Comparison of ENCODE assay signal across 1 cellular context in the genomic region with DNA sequence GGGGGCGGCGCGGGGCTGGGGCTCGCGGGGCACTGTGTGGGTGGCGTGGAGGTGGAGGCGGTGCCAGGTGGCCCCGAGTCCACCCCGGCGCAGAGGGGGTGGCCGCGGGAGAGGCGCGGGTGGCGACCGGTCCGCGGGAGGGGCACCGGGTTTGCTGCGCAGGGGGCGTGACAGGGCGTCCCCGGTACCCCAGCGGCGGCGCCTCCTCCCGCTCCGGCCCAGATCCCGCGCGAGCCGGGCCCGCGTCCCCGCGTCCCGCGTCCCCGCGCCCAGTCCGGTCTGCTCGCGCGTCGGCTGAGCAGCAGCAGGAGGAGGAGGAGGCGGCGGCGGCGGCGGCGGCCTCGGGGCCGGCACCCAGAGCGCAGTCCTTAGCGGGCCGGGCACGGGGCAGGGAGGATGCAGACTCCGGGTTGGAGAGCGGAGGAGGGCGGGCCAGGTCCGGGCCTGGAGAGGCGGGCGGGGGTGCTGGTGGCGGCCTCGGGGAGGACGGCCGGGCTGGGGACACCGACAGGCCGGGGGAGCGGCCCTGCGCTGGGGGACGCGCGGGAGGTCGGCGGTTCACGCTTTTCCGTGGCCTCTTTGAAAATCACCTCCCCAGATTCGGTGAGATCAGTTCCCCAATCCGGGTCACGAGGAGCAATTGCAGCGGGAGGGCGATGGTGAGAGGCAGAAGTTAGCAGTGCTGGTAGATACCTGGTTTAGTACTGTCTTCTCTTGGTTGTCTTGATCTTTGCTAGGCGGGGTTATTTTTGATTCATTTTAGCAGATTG.
A peak's percentile ranks its signal among the peaks of the same experiment; 100 is the strongest.
TF ChIP-seq lines count a peak whose summit lies in the region.

No MANE protein-coding gene starts in this region.

TF ChIP-seq in HepG2, 621 proteins besides CTCF, POLR2A, EP300 and RAD21 (continued from another document and continues in another):
- TF ChIP-seq, protein P1, sequence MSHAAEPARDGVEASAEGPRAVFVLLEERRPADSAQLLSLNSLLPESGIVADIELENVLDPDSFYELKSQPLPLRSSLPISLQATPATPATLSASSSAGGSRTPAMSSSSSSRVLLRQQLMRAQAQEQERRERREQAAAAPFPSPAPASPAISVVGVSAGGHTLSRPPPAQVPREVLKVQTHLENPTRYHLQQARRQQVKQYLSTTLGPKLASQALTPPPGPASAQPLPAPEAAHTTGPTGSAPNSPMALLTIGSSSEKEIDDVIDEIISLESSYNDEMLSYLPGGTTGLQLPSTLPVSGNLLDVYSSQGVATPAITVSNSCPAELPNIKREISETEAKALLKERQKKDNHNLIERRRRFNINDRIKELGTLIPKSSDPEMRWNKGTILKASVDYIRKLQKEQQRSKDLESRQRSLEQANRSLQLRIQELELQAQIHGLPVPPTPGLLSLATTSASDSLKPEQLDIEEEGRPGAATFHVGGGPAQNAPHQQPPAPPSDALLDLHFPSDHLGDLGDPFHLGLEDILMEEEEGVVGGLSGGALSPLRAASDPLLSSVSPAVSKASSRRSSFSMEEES (CRISPR knock-in tag; IDR thresholded peaks at IDR 0.05), result no peak
- TF ChIP-seq ZFP82 (CRISPR knock-in tag; IDR thresholded peaks at IDR 0.05; ENCODE audit: borderline replicate concordance) (no peak), IKZF1 (IDR thresholded peaks at IDR 0.05) (no peak), MATR3 (CRISPR knock-in tag; IDR thresholded peaks at IDR 0.05) (no peak), NR2F2 (IDR thresholded peaks at IDR 0.05; ENCODE audit: borderline replicate concordance, low read depth) (no peak; the same call in 1 of the 2 replicates), ZNF354B (CRISPR knock-in tag; IDR thresholded peaks at IDR 0.05) (no peak), ZNF749 (CRISPR knock-in tag; IDR thresholded peaks at IDR 0.05; ENCODE audit: borderline replicate concordance) (no peak), AKAP8 (CRISPR knock-in tag; IDR thresholded peaks at IDR 0.05) (no peak; the same call in 1 of the 2 replicates), ZNF703 (CRISPR knock-in tag; IDR thresholded peaks at IDR 0.05; ENCODE audit: borderline replicate concordance) (no peak), ZNF446 (CRISPR knock-in tag; IDR thresholded peaks at IDR 0.05) (peak; percentile 64; the same call in 1 of the 2 replicates), NCOA2 (CRISPR knock-in tag; IDR thresholded peaks at IDR 0.05) (no peak), ZNF761 (CRISPR knock-in tag; conservative IDR thresholded peaks at IDR 0.05) (0 out of 2 replicates have a peak, but pooled peaks have one; percentile 45), PHF8 (CRISPR knock-in tag; IDR thresholded peaks at IDR 0.05) (no peak), CEBPG (CRISPR knock-in tag; IDR thresholded peaks at IDR 0.05) (no peak), MBNL3 (CRISPR knock-in tag; conservative IDR thresholded peaks at IDR 0.05) (no peak), SIN3A (IDR thresholded peaks at IDR 0.05; ENCODE audit: borderline replicate concordance, low read depth, low read length) (peak; percentile 58; the same call in 1 of the 2 replicates)
- TF ChIP-seq, protein P2, sequence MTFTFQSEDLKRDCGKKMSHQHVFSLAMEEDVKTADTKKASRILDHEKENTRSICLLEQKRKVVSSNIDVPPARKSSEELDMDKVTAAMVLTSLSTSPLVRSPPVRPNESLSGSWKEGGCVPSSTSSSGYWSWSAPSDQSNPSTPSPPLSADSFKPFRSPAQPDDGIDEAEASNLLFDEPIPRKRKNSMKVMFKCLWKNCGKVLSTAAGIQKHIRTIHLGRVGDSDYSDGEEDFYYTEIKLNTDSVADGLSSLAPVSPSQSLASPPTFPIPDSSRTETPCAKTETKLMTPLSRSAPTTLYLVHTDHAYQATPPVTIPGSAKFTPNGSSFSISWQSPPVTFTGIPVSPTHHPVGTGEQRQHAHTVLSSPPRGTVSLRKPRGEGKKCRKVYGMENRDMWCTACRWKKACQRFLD (CRISPR knock-in tag; IDR thresholded peaks at IDR 0.05; ENCODE audit: borderline replicate concordance), result peak; percentile 29; the same call in 1 of the 2 replicates
- TF ChIP-seq, protein P3, sequence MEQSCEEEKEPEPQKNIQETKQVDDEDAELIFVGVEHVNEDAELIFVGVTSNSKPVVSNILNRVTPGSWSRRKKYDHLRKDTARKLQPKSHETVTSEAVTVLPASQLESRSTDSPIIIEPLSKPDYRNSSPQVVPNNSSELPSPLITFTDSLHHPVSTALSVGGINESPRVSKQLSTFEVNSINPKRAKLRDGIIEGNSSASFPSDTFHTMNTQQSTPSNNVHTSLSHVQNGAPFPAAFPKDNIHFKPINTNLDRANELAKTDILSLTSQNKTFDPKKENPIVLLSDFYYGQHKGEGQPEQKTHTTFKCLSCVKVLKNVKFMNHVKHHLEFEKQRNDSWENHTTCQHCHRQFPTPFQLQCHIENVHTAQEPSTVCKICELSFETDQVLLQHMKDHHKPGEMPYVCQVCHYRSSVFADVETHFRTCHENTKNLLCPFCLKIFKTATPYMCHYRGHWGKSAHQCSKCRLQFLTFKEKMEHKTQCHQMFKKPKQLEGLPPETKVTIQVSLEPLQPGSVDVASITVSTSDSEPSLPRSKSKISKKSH (CRISPR knock-in tag; IDR thresholded peaks at IDR 0.05; ENCODE audit: borderline replicate concordance), result no peak
- TF ChIP-seq, protein P4, sequence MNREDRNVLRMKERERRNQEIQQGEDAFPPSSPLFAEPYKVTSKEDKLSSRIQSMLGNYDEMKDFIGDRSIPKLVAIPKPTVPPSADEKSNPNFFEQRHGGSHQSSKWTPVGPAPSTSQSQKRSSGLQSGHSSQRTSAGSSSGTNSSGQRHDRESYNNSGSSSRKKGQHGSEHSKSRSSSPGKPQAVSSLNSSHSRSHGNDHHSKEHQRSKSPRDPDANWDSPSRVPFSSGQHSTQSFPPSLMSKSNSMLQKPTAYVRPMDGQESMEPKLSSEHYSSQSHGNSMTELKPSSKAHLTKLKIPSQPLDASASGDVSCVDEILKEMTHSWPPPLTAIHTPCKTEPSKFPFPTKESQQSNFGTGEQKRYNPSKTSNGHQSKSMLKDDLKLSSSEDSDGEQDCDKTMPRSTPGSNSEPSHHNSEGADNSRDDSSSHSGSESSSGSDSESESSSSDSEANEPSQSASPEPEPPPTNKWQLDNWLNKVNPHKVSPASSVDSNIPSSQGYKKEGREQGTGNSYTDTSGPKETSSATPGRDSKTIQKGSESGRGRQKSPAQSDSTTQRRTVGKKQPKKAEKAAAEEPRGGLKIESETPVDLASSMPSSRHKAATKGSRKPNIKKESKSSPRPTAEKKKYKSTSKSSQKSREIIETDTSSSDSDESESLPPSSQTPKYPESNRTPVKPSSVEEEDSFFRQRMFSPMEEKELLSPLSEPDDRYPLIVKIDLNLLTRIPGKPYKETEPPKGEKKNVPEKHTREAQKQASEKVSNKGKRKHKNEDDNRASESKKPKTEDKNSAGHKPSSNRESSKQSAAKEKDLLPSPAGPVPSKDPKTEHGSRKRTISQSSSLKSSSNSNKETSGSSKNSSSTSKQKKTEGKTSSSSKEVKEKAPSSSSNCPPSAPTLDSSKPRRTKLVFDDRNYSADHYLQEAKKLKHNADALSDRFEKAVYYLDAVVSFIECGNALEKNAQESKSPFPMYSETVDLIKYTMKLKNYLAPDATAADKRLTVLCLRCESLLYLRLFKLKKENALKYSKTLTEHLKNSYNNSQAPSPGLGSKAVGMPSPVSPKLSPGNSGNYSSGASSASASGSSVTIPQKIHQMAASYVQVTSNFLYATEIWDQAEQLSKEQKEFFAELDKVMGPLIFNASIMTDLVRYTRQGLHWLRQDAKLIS (CRISPR knock-in tag; IDR thresholded peaks at IDR 0.05), result no peak
- TF ChIP-seq, protein P5, sequence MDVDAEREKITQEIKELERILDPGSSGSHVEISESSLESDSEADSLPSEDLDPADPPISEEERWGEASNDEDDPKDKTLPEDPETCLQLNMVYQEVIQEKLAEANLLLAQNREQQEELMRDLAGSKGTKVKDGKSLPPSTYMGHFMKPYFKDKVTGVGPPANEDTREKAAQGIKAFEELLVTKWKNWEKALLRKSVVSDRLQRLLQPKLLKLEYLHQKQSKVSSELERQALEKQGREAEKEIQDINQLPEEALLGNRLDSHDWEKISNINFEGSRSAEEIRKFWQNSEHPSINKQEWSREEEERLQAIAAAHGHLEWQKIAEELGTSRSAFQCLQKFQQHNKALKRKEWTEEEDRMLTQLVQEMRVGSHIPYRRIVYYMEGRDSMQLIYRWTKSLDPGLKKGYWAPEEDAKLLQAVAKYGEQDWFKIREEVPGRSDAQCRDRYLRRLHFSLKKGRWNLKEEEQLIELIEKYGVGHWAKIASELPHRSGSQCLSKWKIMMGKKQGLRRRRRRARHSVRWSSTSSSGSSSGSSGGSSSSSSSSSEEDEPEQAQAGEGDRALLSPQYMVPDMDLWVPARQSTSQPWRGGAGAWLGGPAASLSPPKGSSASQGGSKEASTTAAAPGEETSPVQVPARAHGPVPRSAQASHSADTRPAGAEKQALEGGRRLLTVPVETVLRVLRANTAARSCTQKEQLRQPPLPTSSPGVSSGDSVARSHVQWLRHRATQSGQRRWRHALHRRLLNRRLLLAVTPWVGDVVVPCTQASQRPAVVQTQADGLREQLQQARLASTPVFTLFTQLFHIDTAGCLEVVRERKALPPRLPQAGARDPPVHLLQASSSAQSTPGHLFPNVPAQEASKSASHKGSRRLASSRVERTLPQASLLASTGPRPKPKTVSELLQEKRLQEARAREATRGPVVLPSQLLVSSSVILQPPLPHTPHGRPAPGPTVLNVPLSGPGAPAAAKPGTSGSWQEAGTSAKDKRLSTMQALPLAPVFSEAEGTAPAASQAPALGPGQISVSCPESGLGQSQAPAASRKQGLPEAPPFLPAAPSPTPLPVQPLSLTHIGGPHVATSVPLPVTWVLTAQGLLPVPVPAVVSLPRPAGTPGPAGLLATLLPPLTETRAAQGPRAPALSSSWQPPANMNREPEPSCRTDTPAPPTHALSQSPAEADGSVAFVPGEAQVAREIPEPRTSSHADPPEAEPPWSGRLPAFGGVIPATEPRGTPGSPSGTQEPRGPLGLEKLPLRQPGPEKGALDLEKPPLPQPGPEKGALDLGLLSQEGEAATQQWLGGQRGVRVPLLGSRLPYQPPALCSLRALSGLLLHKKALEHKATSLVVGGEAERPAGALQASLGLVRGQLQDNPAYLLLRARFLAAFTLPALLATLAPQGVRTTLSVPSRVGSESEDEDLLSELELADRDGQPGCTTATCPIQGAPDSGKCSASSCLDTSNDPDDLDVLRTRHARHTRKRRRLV (CRISPR knock-in tag; IDR thresholded peaks at IDR 0.05), result no peak
- TF ChIP-seq, protein P6, sequence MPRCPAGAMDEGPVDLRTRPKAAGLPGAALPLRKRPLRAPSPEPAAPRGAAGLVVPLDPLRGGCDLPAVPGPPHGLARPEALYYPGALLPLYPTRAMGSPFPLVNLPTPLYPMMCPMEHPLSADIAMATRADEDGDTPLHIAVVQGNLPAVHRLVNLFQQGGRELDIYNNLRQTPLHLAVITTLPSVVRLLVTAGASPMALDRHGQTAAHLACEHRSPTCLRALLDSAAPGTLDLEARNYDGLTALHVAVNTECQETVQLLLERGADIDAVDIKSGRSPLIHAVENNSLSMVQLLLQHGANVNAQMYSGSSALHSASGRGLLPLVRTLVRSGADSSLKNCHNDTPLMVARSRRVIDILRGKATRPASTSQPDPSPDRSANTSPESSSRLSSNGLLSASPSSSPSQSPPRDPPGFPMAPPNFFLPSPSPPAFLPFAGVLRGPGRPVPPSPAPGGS (CRISPR knock-in tag; IDR thresholded peaks at IDR 0.05), result no peak
- TF ChIP-seq, protein P7, sequence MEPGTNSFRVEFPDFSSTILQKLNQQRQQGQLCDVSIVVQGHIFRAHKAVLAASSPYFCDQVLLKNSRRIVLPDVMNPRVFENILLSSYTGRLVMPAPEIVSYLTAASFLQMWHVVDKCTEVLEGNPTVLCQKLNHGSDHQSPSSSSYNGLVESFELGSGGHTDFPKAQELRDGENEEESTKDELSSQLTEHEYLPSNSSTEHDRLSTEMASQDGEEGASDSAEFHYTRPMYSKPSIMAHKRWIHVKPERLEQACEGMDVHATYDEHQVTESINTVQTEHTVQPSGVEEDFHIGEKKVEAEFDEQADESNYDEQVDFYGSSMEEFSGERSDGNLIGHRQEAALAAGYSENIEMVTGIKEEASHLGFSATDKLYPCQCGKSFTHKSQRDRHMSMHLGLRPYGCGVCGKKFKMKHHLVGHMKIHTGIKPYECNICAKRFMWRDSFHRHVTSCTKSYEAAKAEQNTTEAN (CRISPR knock-in tag; conservative IDR thresholded peaks at IDR 0.05), result no peak
- TF ChIP-seq, protein P8, sequence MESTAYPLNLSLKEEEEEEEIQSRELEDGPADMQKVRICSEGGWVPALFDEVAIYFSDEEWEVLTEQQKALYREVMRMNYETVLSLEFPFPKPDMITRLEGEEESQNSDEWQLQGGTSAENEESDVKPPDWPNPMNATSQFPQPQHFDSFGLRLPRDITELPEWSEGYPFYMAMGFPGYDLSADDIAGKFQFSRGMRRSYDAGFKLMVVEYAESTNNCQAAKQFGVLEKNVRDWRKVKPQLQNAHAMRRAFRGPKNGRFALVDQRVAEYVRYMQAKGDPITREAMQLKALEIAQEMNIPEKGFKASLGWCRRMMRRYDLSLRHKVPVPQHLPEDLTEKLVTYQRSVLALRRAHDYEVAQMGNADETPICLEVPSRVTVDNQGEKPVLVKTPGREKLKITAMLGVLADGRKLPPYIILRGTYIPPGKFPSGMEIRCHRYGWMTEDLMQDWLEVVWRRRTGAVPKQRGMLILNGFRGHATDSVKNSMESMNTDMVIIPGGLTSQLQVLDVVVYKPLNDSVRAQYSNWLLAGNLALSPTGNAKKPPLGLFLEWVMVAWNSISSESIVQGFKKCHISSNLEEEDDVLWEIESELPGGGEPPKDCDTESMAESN (CRISPR knock-in tag; conservative IDR thresholded peaks at IDR 0.05), result 0 out of 2 replicates have a peak, but pooled peaks have one; percentile 16
- TF ChIP-seq, protein P9, sequence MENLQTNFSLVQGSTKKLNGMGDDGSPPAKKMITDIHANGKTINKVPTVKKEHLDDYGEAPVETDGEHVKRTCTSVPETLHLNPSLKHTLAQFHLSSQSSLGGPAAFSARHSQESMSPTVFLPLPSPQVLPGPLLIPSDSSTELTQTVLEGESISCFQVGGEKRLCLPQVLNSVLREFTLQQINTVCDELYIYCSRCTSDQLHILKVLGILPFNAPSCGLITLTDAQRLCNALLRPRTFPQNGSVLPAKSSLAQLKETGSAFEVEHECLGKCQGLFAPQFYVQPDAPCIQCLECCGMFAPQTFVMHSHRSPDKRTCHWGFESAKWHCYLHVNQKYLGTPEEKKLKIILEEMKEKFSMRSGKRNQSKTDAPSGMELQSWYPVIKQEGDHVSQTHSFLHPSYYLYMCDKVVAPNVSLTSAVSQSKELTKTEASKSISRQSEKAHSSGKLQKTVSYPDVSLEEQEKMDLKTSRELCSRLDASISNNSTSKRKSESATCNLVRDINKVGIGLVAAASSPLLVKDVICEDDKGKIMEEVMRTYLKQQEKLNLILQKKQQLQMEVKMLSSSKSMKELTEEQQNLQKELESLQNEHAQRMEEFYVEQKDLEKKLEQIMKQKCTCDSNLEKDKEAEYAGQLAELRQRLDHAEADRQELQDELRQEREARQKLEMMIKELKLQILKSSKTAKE (CRISPR knock-in tag; IDR thresholded peaks at IDR 0.05; ENCODE audit: borderline replicate concordance), result no peak
